Comparison of ENCODE assay signal across 2 cellular contexts in genomic region chr16:74565378-74565777, GRCh38.
A peak's percentile ranks its signal among the peaks of the same experiment; 100 is the strongest.
TF ChIP-seq lines count a peak whose summit lies in the region.

No MANE protein-coding gene starts in this region.

TF ChIP-seq in HepG2, 621 proteins besides CTCF, POLR2A, EP300 and RAD21:
- TF ChIP-seq, protein P1, sequence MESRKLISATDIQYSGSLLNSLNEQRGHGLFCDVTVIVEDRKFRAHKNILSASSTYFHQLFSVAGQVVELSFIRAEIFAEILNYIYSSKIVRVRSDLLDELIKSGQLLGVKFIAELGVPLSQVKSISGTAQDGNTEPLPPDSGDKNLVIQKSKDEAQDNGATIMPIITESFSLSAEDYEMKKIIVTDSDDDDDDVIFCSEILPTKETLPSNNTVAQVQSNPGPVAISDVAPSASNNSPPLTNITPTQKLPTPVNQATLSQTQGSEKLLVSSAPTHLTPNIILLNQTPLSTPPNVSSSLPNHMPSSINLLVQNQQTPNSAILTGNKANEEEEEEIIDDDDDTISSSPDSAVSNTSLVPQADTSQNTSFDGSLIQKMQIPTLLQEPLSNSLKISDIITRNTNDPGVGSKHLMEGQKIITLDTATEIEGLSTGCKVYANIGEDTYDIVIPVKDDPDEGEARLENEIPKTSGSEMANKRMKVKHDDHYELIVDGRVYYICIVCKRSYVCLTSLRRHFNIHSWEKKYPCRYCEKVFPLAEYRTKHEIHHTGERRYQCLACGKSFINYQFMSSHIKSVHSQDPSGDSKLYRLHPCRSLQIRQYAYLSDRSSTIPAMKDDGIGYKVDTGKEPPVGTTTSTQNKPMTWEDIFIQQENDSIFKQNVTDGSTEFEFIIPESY (CRISPR knock-in tag; IDR thresholded peaks at IDR 0.05): peak; percentile 71
- TF ChIP-seq NFIC (IDR thresholded peaks at IDR 0.05; ENCODE audit: low read length): no peak

TF ChIP-seq in K562, 482 proteins besides CTCF, POLR2A, EP300 and RAD21 (continues in another document):
- TF ChIP-seq PBX2 (CRISPR knock-in tag; IDR thresholded peaks at IDR 0.05; ENCODE audit: low read depth) (no peak), PBX2 (tag; conservative IDR thresholded peaks at IDR 0.05; ENCODE audit: low read depth) (peak; percentile 83), RFX7 (CRISPR knock-in tag; IDR thresholded peaks at IDR 0.05) (no peak), SNIP1 (IDR thresholded peaks at IDR 0.05; ENCODE audit: low read depth) (no peak), HDAC2 (IDR thresholded peaks at IDR 0.05) (0 out of 2 replicates have a peak, but pooled peaks have one; percentile 35), LEF1 (IDR thresholded peaks at IDR 0.05) (0 out of 2 replicates have a peak, but pooled peaks have one; percentile 17), ARID1B (IDR thresholded peaks at IDR 0.05) (peak; percentile 55), GABPB2 (CRISPR knock-in tag; conservative IDR thresholded peaks at IDR 0.05) (no peak), MCM7 (IDR thresholded peaks at IDR 0.05) (no peak), ZNF23 (CRISPR knock-in tag; IDR thresholded peaks at IDR 0.05) (no peak), SIN3A (IDR thresholded peaks at IDR 0.05; ENCODE audit: borderline replicate concordance in 2 of 2, control insufficient read depth in 1 of 2, low read depth in 2 of 2, low read length in 2 of 2) (no peak), RNF2 (IDR thresholded peaks at IDR 0.05) (no peak), NR4A1 (CRISPR knock-in tag; IDR thresholded peaks at IDR 0.05) (no peak), NR4A1 (tag; IDR thresholded peaks at IDR 0.05) (no peak), CUX1 (CRISPR knock-in tag; IDR thresholded peaks at IDR 0.05) (no peak), ZBTB26 (CRISPR knock-in tag; IDR thresholded peaks at IDR 0.05) (no peak)
- TF ChIP-seq, protein P2, sequence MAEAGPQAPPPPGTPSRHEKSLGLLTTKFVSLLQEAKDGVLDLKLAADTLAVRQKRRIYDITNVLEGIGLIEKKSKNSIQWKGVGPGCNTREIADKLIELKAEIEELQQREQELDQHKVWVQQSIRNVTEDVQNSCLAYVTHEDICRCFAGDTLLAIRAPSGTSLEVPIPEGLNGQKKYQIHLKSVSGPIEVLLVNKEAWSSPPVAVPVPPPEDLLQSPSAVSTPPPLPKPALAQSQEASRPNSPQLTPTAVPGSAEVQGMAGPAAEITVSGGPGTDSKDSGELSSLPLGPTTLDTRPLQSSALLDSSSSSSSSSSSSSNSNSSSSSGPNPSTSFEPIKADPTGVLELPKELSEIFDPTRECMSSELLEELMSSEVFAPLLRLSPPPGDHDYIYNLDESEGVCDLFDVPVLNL (CRISPR knock-in tag; IDR thresholded peaks at IDR 0.05; ENCODE audit: low read depth): peak; percentile 77; the same call in 1 of the 2 replicates
- TF ChIP-seq, protein P3, sequence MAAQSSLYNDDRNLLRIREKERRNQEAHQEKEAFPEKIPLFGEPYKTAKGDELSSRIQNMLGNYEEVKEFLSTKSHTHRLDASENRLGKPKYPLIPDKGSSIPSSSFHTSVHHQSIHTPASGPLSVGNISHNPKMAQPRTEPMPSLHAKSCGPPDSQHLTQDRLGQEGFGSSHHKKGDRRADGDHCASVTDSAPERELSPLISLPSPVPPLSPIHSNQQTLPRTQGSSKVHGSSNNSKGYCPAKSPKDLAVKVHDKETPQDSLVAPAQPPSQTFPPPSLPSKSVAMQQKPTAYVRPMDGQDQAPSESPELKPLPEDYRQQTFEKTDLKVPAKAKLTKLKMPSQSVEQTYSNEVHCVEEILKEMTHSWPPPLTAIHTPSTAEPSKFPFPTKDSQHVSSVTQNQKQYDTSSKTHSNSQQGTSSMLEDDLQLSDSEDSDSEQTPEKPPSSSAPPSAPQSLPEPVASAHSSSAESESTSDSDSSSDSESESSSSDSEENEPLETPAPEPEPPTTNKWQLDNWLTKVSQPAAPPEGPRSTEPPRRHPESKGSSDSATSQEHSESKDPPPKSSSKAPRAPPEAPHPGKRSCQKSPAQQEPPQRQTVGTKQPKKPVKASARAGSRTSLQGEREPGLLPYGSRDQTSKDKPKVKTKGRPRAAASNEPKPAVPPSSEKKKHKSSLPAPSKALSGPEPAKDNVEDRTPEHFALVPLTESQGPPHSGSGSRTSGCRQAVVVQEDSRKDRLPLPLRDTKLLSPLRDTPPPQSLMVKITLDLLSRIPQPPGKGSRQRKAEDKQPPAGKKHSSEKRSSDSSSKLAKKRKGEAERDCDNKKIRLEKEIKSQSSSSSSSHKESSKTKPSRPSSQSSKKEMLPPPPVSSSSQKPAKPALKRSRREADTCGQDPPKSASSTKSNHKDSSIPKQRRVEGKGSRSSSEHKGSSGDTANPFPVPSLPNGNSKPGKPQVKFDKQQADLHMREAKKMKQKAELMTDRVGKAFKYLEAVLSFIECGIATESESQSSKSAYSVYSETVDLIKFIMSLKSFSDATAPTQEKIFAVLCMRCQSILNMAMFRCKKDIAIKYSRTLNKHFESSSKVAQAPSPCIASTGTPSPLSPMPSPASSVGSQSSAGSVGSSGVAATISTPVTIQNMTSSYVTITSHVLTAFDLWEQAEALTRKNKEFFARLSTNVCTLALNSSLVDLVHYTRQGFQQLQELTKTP (IDR thresholded peaks at IDR 0.05; ENCODE audit: low read depth in 1 of 2, partially characterized antibody in 2 of 2): no peak
- TF ChIP-seq, protein P4, sequence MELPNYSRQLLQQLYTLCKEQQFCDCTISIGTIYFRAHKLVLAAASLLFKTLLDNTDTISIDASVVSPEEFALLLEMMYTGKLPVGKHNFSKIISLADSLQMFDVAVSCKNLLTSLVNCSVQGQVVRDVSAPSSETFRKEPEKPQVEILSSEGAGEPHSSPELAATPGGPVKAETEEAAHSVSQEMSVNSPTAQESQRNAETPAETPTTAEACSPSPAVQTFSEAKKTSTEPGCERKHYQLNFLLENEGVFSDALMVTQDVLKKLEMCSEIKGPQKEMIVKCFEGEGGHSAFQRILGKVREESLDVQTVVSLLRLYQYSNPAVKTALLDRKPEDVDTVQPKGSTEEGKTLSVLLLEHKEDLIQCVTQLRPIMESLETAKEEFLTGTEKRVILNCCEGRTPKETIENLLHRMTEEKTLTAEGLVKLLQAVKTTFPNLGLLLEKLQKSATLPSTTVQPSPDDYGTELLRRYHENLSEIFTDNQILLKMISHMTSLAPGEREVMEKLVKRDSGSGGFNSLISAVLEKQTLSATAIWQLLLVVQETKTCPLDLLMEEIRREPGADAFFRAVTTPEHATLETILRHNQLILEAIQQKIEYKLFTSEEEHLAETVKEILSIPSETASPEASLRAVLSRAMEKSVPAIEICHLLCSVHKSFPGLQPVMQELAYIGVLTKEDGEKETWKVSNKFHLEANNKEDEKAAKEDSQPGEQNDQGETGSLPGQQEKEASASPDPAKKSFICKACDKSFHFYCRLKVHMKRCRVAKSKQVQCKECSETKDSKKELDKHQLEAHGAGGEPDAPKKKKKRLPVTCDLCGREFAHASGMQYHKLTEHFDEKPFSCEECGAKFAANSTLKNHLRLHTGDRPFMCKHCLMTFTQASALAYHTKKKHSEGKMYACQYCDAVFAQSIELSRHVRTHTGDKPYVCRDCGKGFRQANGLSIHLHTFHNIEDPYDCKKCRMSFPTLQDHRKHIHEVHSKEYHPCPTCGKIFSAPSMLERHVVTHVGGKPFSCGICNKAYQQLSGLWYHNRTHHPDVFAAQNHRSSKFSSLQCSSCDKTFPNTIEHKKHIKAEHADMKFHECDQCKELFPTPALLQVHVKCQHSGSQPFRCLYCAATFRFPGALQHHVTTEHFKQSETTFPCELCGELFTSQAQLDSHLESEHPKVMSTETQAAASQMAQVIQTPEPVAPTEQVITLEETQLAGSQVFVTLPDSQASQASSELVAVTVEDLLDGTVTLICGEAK (IDR thresholded peaks at IDR 0.05): peak; percentile 68
- TF ChIP-seq, protein P4 (CRISPR knock-in tag; IDR thresholded peaks at IDR 0.05): no peak
